ENCODE assay signal across 1 cellular context in genomic region chr2:181466661-181467576, GRCh38.
TF ChIP-seq lines count a peak whose summit lies in the region.

No MANE protein-coding gene starts in this region.

TF ChIP-seq in GM12878, 131 proteins besides CTCF, POLR2A, EP300 and RAD21 (continued from another document):
- peak; percentile 81 for TF ChIP-seq YY1 (IDR thresholded peaks at IDR 0.05; ENCODE audit: low read depth, low read length)
